11 cellular contexts compared by ENCODE assay signal in the genomic region with DNA sequence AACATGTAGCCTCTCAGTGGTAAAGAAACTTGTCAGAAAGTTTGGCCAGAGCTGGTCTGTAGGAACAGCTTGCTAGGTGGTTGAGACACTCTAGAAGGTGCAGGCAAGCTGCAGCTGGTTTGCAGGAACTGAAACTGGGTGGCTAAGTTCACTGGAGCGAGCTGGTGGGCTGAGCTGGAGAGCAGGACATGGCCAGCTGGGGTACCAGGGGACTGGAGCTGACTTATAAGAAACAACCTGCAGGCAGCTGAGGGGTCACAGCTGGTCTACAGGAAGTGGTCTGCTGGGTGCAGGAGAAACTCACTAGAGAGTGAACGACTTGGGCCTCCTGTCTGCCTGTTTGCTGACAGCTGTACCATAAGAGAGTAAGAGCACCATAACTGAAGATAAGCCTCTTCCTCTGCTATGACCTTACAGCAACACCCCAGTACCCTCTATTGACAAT.
DNase-seq lines count a peak whose midpoint lies in the region; ATAC-seq, FAIRE-seq and TF ChIP-seq lines count a peak whose summit lies in the region.
"Had no signal": no experiment of that assay in that cellular context is flagged by ENCODE, and none has a peak within 500 bp of the region (broad histone marks: within the 10 kb centered on the region; RNA-seq: fewer than 3 reads in every experiment).

No MANE protein-coding gene starts in this region.

- ATAC-seq in GM19023 (IDR thresholded peaks at IDR 0.05; ENCODE audit: unreplicated experiment) (peak; percentile 98), HG02642 (IDR thresholded peaks at IDR 0.05; ENCODE audit: poor library complexity, unreplicated experiment) (peak; percentile 98), IMR-90 (ENCODE audit: low read depth) (no peak; the same call in 1 of the 2 replicates), omental fat pad (ENCODE audit: low FRiP score) (no peak)

- no peak overlapping the region for H3K4me3 ChIP-seq in IMR-90 (ENCODE audit: insufficient read depth, low read depth, low read length)

- H4K20me1 ChIP-seq in IMR-90 (ENCODE audit: insufficient read depth, low read length): no peaks in the 10 kb centered on the region

- BruUV-seq in IMR-90 (replicated peaks; lab: Mats Ljungman, UMichigan): no TSS peak

- 60% methylated on average over 1 of the region's 2 CpGs; no CpG with 5 or more reads in 1 of the 2 experiments for WGBS in IMR-90 (ENCODE audit: extremely low coverage in 2 of 2, insufficient read length in 1 of 2), 2 experiments

- CTCF ChIA-PET in IMR-90 (lab: Yijun Ruan, JAX): interaction anchor here (0.7 to 1.0 kb wide), 2 partner anchors 15 to 18 kb away, joined by 3 read pairs; no protein-coding TSS in a partner anchor

- no peak overlapping the region for H2BK5ac ChIP-seq in IMR-90 (ENCODE audit: low read depth, low read length, poor library complexity, severe bottlenecking)

- intact Hi-C loops in IMR-90 (cut with micrococcal nuclease): no loop called here

- H3K18ac ChIP-seq in IMR-90 (ENCODE audit: low read depth, low read length): peak overlapping the region; percentile 37; the same call in 1 of the 2 replicates

- POLR2A ChIA-PET in IMR-90 (lab: Charles Lee; ENCODE audit: unreplicated experiment): no interaction called here

- H3K4me3 Mint-ChIP-seq in nephron: no peak overlapping the region
- H3K4me3 Mint-ChIP-seq: naive thymus-derived CD8-positive, alpha-beta T cell had no signal

- H3K27ac Mint-ChIP-seq in nephron: peak overlapping the region in 2 of 3 experiments; percentile 50 to 58

- dilution Hi-C loops in IMR-90 (cut with HindIII; ENCODE audit: low sequenced_read_pairs, unreplicated experiment): no loop called here

- peak overlapping the region; percentile 37 for H2BK120ac ChIP-seq in IMR-90 (ENCODE audit: low read depth, low read length)

- no peak overlapping the region for H3K56ac ChIP-seq in IMR-90 (ENCODE audit: extremely low read depth, insufficient read depth, low read length)

- TF ChIP-seq CTCF in IMR-90 (conservative IDR thresholded peaks at IDR 0.05; ENCODE audit: low read depth, low read length) (no peak), nephron (IDR thresholded peaks at IDR 0.05; ENCODE audit: unreplicated experiment in 3 of 3) (no peak), omental fat pad (IDR thresholded peaks at IDR 0.05) (no peak)

- no peak overlapping the region for H3K4me2 ChIP-seq in IMR-90 (ENCODE audit: low read depth, low read length)

- H2BK20ac ChIP-seq in IMR-90 (ENCODE audit: low read depth, low read length): peak overlapping the region; percentile 4; the same call in 1 of the 2 replicates

- H3K27me3 ChIP-seq in IMR-90 (ENCODE audit: control insufficient read depth, insufficient read depth, low read length): no peaks in the 10 kb centered on the region

- no peak overlapping the region for H3K9ac ChIP-seq in IMR-90 (ENCODE audit: low read depth, low read length)

- peaks cover 3% of the 10 kb centered on the region; the same call in 1 of the 2 replicates for H3K4me1 ChIP-seq in IMR-90 (ENCODE audit: control insufficient read depth, insufficient read depth, low read length)

- no peak overlapping the region for H2AK9ac ChIP-seq in IMR-90 (replicated peaks; ENCODE audit: low read depth, low read length, poor library complexity)

- H3K9me3 Mint-ChIP-seq in nephron: peaks cover 3% of the 10 kb centered on the region

- peaks cover 19% of the 10 kb centered on the region for H3K4me1 Mint-ChIP-seq in nephron

- H2BK15ac ChIP-seq in IMR-90 (ENCODE audit: low read depth, low read length): 0 out of 3 replicates have a peak overlapping the region, but pooled peaks have one; percentile 25

- peaks cover 3% of the 10 kb centered on the region for H3K9me1 ChIP-seq in IMR-90 (ENCODE audit: insufficient read depth, low read length)

- no peaks in the 10 kb centered on the region for H3K36me3 Mint-ChIP-seq in nephron (ENCODE audit: low read depth)
- H3K36me3 Mint-ChIP-seq: naive thymus-derived CD8-positive, alpha-beta T cell had no signal

- H3K9me3 ChIP-seq in IMR-90 (ENCODE audit: control insufficient read depth, insufficient read depth, low read length): no peaks in the 10 kb centered on the region

- H4K8ac ChIP-seq in IMR-90 (ENCODE audit: low read depth in 2 of 2, low read length in 2 of 2): 0 out of 4 replicates have a peak overlapping the region, but pooled peaks of 1 of the 2 experiments have one; percentile 6

- peak overlapping the region; percentile 71 for H2AFZ ChIP-seq in IMR-90 (replicated peaks; ENCODE audit: low read length, poor library complexity)

- peak overlapping the region; percentile 18; the same call in 1 of the 2 replicates for H4K5ac ChIP-seq in IMR-90 (ENCODE audit: low read depth, low read length)

- peaks cover 4% of the 10 kb centered on the region for H3K27me3 Mint-ChIP-seq in nephron (ENCODE audit: low read depth)

- H3K27ac ChIP-seq in IMR-90 (ENCODE audit: insufficient read depth, low read length): no peak overlapping the region

- DNase-seq in IMR-90: no peak
- DNase-seq in stimulated activated naive CD4-positive, alpha-beta T cell treated with Interleukin-2 at 50 U/mL for 16 hours (lab: John Stamatoyannopoulos, UW): no peak
- DNase-seq in HTR-8/SVneo (ENCODE audit: insufficient read length, low spot score): no peak
- no peak for DNase-seq in omental fat pad (ENCODE audit: low spot score)
- DNase-seq in 8988T: no peak
- DNase-seq: NCI-H1694 treated with DMSO at 0.1 percent for 48 hours, T1000 had no signal

- no peak overlapping the region for H3K23ac ChIP-seq in IMR-90 (ENCODE audit: low read depth, low read length)

- in situ Hi-C loops in IMR-90 (cut with MboI; ENCODE audit: low sequenced_read_pairs): no loop called here

- no peak overlapping the region; the same call in 1 of the 2 replicates for H3K4ac ChIP-seq in IMR-90 (ENCODE audit: low read depth, low read length)

- no peaks in the 10 kb centered on the region for H3K36me3 ChIP-seq in IMR-90 (ENCODE audit: control insufficient read depth, insufficient read depth, low read length)

- TF ChIP-seq POLR2A in IMR-90 (IDR thresholded peaks at IDR 0.05; ENCODE audit: low read depth, low read length): no peak

- no peak for FAIRE-seq in HTR-8/SVneo (lab: Jason Lieb, UNC)

- 0 out of 2 replicates have a peak overlapping the region, but pooled peaks have one; percentile 34 for H3K14ac ChIP-seq in IMR-90 (replicated peaks; ENCODE audit: low read depth, low read length)

- H2AK5ac ChIP-seq in IMR-90 (ENCODE audit: low read depth, low read length): peak overlapping the region; percentile 59

- no peak for TF ChIP-seq RAD21 in IMR-90 (IDR thresholded peaks at IDR 0.05; ENCODE audit: low read length)

- H4K91ac ChIP-seq in IMR-90 (ENCODE audit: insufficient read depth, low read depth, low read length): peak overlapping the region; percentile 39

- no peaks in the 10 kb centered on the region for H3K79me1 ChIP-seq in IMR-90 (ENCODE audit: low read depth in 1 of 2, low read length in 2 of 2)

TF ChIP-seq in IMR-90, 13 proteins besides CTCF, POLR2A, EP300 and RAD21:
- TF ChIP-seq MXI1 (IDR thresholded peaks at IDR 0.05; ENCODE audit: borderline replicate concordance, low read depth, low read length) (no peak), CHD1 (IDR thresholded peaks at IDR 0.05; ENCODE audit: low read depth, low read length) (no peak), BHLHE40 (IDR thresholded peaks at IDR 0.05; ENCODE audit: low read depth, low read length) (no peak)
TF ChIP-seq in IMR-90: peak in this region for 0.

Comparison
In these comparisons a context has a peak if more than half of its experiments do, and no peak if none do; other contexts are left out.
1. ATAC-seq: peak in GM19023 (single experiment) and HG02642 (single experiment); none in IMR-90 (single experiment) and omental fat pad (single experiment).